26 cellular contexts compared by ENCODE assay signal in the genomic region with DNA sequence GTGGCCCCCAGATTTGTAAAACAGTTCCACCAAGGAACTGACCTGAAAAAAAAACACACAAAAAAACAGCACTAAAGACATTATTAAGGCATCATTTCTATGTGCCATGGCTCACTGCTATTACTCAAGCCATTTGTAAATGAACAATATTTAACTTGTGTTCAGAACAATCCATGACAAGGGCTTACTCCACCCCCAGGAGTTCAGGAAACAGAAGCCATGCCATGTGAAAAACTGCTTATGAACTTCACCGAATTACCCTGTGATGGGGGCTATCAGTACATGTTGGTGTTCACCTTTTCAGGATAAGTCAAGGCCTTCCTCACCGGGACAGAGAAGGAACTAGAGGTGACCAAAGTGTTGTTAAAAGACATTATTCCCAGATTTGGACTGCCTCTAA. TPM values are rescaled to one million over a fixed set of nuclear protein-coding genes. Genes with fewer than 3 reads are reported as not detected.
A peak's percentile ranks its signal among the peaks of the same experiment; 100 is the strongest.
DNase-seq lines count a peak whose midpoint lies in the region; ATAC-seq lines count a peak whose summit lies in the region.
"Had no signal": no experiment of that assay in that cellular context is flagged by ENCODE, and none has a peak within 500 bp of the region (broad histone marks: within the 10 kb centered on the region; RNA-seq: fewer than 3 reads in every experiment).

No MANE protein-coding gene starts in this region.

- H3K36me3 ChIP-seq in Karpas-422 (ENCODE audit: insufficient read depth, low read length) = no peaks in the 10 kb centered on the region
- H3K36me3 ChIP-seq: BLaER1 had no signal

- peaks cover 38 to 57% (median 50%) of the 10 kb centered on the region in 3 donors for H3K4me1 Mint-ChIP-seq in naive B cell

- DNase-seq in Karpas-422 (peak; percentile 22), left kidney (ENCODE audit: low read depth, low spot score) (peak; percentile 4), naive B cell (no peak), renal cortical epithelial cell (ENCODE audit: low read depth) (peak; percentile 52), activated gamma-delta T cell treated with Interleukin-2 at 50 U/mL for 16 hours (no peak), GM19238 (ENCODE audit: insufficient read length, low spot score) (no peak)
- DNase-seq: CD4-positive, alpha-beta T cell; HCEC 1CT; NCI-H1092; NCI-H1436; NCI-H187; NCI-H2081 treated with DMSO at 0.1 percent for 48 hours; NCI-H2171; NCI-H226; NCI-H510A; PC-9; Right ventricle myocardium superior; RPMI8226 had no signal

- H3K9me2 ChIP-seq in Karpas-422 (replicated peaks; ENCODE audit: insufficient read depth, low read length) = no peaks in the 10 kb centered on the region

- H3K9ac ChIP-seq in Karpas-422 (ENCODE audit: low read length) = no peak overlapping the region
- H3K9ac ChIP-seq: BLaER1 had no signal

- no peaks in the 10 kb centered on the region for H3K9me3 ChIP-seq in Karpas-422 (ENCODE audit: low read length)
- H3K9me3 ChIP-seq: BLaER1 had no signal

- no peaks in the 10 kb centered on the region for H3K79me2 ChIP-seq in Karpas-422 (ENCODE audit: low read length)

- H3K4me2 ChIP-seq in Karpas-422 (ENCODE audit: low read depth, low read length, poor library complexity, severe bottlenecking) = no peak overlapping the region
- H3K4me2 ChIP-seq: BLaER1, PC-9 had no signal

- H3K4me3 Mint-ChIP-seq in naive B cell = peak overlapping the region in 2 of 8 donors; percentile 6 to 32
- H3K4me3 Mint-ChIP-seq: CD4-positive, alpha-beta T cell had no signal

- no peak overlapping the region for H3K27ac ChIP-seq in Karpas-422 (ENCODE audit: low read length)
- H3K27ac ChIP-seq: BLaER1, HL-60, PC-9 had no signal

- no peaks in the 10 kb centered on the region for H3K27me3 Mint-ChIP-seq in naive B cell
- H3K27me3 Mint-ChIP-seq: CD4-positive, alpha-beta T cell had no signal

- H3K36me3 Mint-ChIP-seq in naive B cell = peaks cover 9 to 11% of the 10 kb centered on the region in 2 donors

- H3K4me1 ChIP-seq in Karpas-422 (ENCODE audit: low read length) = no peaks in the 10 kb centered on the region
- H3K4me1 ChIP-seq: BLaER1 had no signal

- no peaks in the 10 kb centered on the region for H3K27me3 ChIP-seq in Karpas-422 (ENCODE audit: low read length)
- H3K27me3 ChIP-seq: BLaER1 had no signal

- no peak overlapping the region for H2AFZ ChIP-seq in Karpas-422 (ENCODE audit: low read length)
- H2AFZ ChIP-seq: PC-9 had no signal

- no peak overlapping the region for H3K4me3 ChIP-seq in Karpas-422 (ENCODE audit: low read length)
- H3K4me3 ChIP-seq: BLaER1, PC-9 had no signal

- no peak for ATAC-seq in naive B cell (ENCODE audit: low read depth in 2 of 2)
- ATAC-seq in HG03565 (IDR thresholded peaks at IDR 0.05; ENCODE audit: unreplicated experiment) = no peak
- no peak for ATAC-seq in HG02870 (IDR thresholded peaks at IDR 0.05; ENCODE audit: unreplicated experiment)

- H4K20me1 ChIP-seq in Karpas-422 (ENCODE audit: insufficient read depth, low read depth, low read length) = no peaks in the 10 kb centered on the region
- H4K20me1 ChIP-seq: BLaER1 had no signal

- peaks cover 0 to 2% (median 0%) of the 10 kb centered on the region in 7 donors for H3K9me3 Mint-ChIP-seq in naive B cell
- H3K9me3 Mint-ChIP-seq: CD4-positive, alpha-beta T cell had no signal

- H3K27ac Mint-ChIP-seq in naive B cell = peak overlapping the region in 5 of 6 donors; percentile 5 to 94 (median 88)

RNA-seq across cellular contexts. Expression of a gene that starts 19.2 kb away (rescaled TPM):
- total RNA-seq in Karpas-422 (2014; rRNA removed; shearing (Covaris generic); ENCODE audit: low replicate concordance) = not detected in 2 replicates
- 1 to 10 TPM in 2 of 6 donors, under 1 TPM in 3, not detected in 1; 0.25 to 1.1 (median 0.85) TPM for polyA plus RNA-seq in naive B cell (ENCODE audit: low read depth in 6 of 6)
- 0.99 and 1.2 TPM in 2 replicates for total RNA-seq in renal cortical epithelial cell
- total RNA-seq: A172, Daoy, H1, PC-9, Right ventricle myocardium superior, SK-MEL-5 had no signal

Comparison
In these comparisons a context has a peak if more than half of its experiments do, and no peak if none do; other contexts are left out.
1. DNase-seq: peak in Karpas-422 (single experiment), left kidney (single experiment) and renal cortical epithelial cell (single experiment); none in naive B cell (single experiment), activated gamma-delta T cell treated with Interleukin-2 at 50 U/mL for 16 hours (single experiment) and GM19238 (single experiment).